8 cellular contexts compared by ENCODE assay signal in the genomic region with DNA sequence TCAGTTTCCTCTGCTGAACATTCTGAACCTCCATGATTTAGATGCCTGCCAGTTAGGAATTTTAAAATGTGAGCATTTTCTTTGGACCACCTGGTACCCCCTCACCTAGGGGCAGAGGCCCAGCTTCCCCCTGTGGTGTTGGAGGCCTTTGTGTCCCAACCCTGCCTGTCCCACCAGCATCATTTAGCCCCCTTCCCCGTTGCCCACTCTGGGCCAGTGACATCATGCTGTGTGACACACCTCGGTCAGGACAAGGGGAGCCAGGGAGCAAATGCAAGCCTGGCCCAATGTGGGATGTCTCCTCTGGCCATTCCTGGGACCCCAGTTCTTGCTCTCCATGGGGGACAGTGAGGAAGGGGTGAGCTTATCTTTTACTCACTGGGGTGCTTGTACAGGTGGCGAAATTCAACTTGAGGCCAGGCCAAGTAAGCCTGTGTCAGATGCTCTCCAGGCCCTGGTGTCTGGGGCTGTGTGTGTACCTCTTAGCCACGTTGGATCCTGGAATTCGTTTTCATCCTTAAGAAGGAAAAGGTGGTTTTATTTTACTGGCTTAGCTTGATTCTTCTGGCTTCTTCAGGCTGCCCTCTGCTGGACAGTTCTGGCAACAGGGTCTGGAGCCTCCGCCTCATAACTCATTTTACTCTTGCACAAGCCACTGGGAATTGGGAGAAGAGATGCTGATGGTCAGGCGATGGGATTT. TPM values are rescaled to one million over a fixed set of nuclear protein-coding genes. Genes with fewer than 3 reads are reported as not detected.
DNase-seq lines count a peak whose midpoint lies in the region; ATAC-seq, FAIRE-seq and TF ChIP-seq lines count a peak whose summit lies in the region.

No MANE protein-coding gene starts in this region.

- 45 to 53% (median 46%) methylated on average over 7 of the region's 7 CpGs for WGBS in psoas muscle, 3 donors

- H3K4me1 ChIP-seq in psoas muscle, result no peaks in the 10 kb centered on the region

- no peaks in the 10 kb centered on the region for H3K27me3 ChIP-seq in psoas muscle (ENCODE audit: insufficient read depth in 3 of 3, low read length in 2 of 3)

- TF ChIP-seq CTCF in psoas muscle (IDR thresholded peaks at IDR 0.05), result peak; percentile 74

- H3K36me3 ChIP-seq in psoas muscle (ENCODE audit: insufficient read depth in 1 of 2, low read depth in 1 of 2), result no peaks in the 10 kb centered on the region

- no peak overlapping the region for H3K4me3 ChIP-seq in psoas muscle

- peak; percentile 43 for FAIRE-seq in A204.1 (lab: Jason Lieb, UNC)

- intact Hi-C loops in Right ventricle myocardium superior (cut with DNase I) (no loop called here), psoas muscle (cut with DNase I) (no loop called here)

- no peak overlapping the region for H3K27ac ChIP-seq in psoas muscle

- peak; percentile 65 for ATAC-seq in Right ventricle myocardium superior (ENCODE audit: poor library complexity)
- ATAC-seq in psoas muscle, result peak; percentile 51 to 87 (median 66)
- no peak for ATAC-seq in HG03045 (IDR thresholded peaks at IDR 0.05; ENCODE audit: unreplicated experiment)
- ATAC-seq in HG02763 (IDR thresholded peaks at IDR 0.05; ENCODE audit: unreplicated experiment), result no peak

- peak; percentile 56 for DNase-seq in GM04504 (ENCODE audit: low read depth)
- DNase-seq in NCI-H1694 treated with DMSO at 0.1 percent for 48 hours (lab: John Stamatoyannopoulos, UW), result peak; percentile 45
- peak; percentile 57 to 62 for DNase-seq in activated T-cell treated with anti-CD3 and anti-CD28 coated beads, Interleukin-2, amount 50 U/mL, for 48 hours
- DNase-seq in Right ventricle myocardium superior, result peak; percentile 79
- peak; percentile 74 to 83 for DNase-seq in psoas muscle

- no peaks in the 10 kb centered on the region for H3K9me3 ChIP-seq in psoas muscle

RNA-seq across cellular contexts. Expression of a gene that starts 49.7 kb away (rescaled TPM):
- total RNA-seq in Right ventricle myocardium superior (966 TPM), psoas muscle (10 to 100 TPM in 1 of 4 donors, 1 to 10 TPM in 3; 2.6 to 24.8 (median 4.6) TPM)
- polyA plus RNA-seq in psoas muscle, result 1 to 10 TPM; 2.0 to 4.2 (median 3.4) TPM

Comparison
In these comparisons a context has a peak if more than half of its experiments do, and no peak if none do; other contexts are left out.
1. ATAC-seq: peak in Right ventricle myocardium superior (single experiment) and psoas muscle (4 of 4); none in HG03045 (single experiment) and HG02763 (single experiment).
2. RNA of a gene that starts 49.7 kb away (total RNA-seq): 966 TPM in Right ventricle myocardium superior (single experiment); 2.6 to 24.8 TPM in psoas muscle; every median in the first group is over 10 times any median in the second.
3. Peak in every context shown above with its lines, with median percentiles within 50 percentile points of each other: DNase-seq.